ENCODE assay signal across 8 cellular contexts in genomic region chr3:11272913-11273574, GRCh38. TPM values are rescaled to one million over a fixed set of nuclear protein-coding genes. Genes with fewer than 3 reads are reported as not detected.
DNase-seq lines count a peak whose midpoint lies in the region; ATAC-seq and TF ChIP-seq lines count a peak whose summit lies in the region.

No MANE protein-coding gene starts in this region.

- CTCF ChIA-PET in PC-3 (lab: Charles Lee), result interaction anchor here (1.0 to 1.2 kb wide), 2 partner anchors 16 to 36 kb away, joined by 4 to 7 read pairs; no protein-coding TSS in a partner anchor

- no peak overlapping the region for H2BK120ac ChIP-seq in trophoblast cell (ENCODE audit: insufficient read depth, low read length, poor library complexity)

- H3K27ac ChIP-seq in PC-3 (ENCODE audit: low read length) (peak overlapping the region; percentile 54), trophoblast cell (ENCODE audit: low read depth, low read length) (no peak overlapping the region)

- DNase-seq in GM12864 (ENCODE audit: low read depth), result no peak
- DNase-seq in PC-3, result peak; percentile 51
- no peak for DNase-seq in epithelial cell of proximal tubule (ENCODE audit: low read depth)
- DNase-seq in trophoblast cell, result no peak
- DNase-seq in putamen (ENCODE audit: low spot score), result no peak
- no peak for DNase-seq in GM10266 (ENCODE audit: extremely low spot score)
- no peak for DNase-seq in activated CD4-positive, alpha-beta T cell treated with anti-CD3 and anti-CD28 coated beads, Interleukin-2, amount 50 U/mL, for 48 hours
- no peak for DNase-seq in omental fat pad (ENCODE audit: low spot score)

- H2AFZ ChIP-seq in PC-3 (ENCODE audit: low read length), result peak overlapping the region; percentile 82
- no peak overlapping the region for H2AFZ ChIP-seq in trophoblast cell (ENCODE audit: insufficient read depth, low read length, poor library complexity)

- no peak overlapping the region for H2AK5ac ChIP-seq in trophoblast cell (ENCODE audit: low read length)

- peak overlapping the region; percentile 69 for H4K8ac ChIP-seq in trophoblast cell (ENCODE audit: low read depth, low read length)

- H4K91ac ChIP-seq in trophoblast cell (ENCODE audit: low read depth, low read length), result no peak overlapping the region

- H2BK5ac ChIP-seq in trophoblast cell (ENCODE audit: low read depth, low read length, poor library complexity), result no peak overlapping the region

- peaks cover 22% of the 10 kb centered on the region for H3K36me3 ChIP-seq in PC-3 (ENCODE audit: low read depth, low read length)
- no peaks in the 10 kb centered on the region for H3K36me3 ChIP-seq in trophoblast cell (ENCODE audit: control insufficient read depth in 1 of 2, insufficient read depth in 2 of 2, low read length in 2 of 2)

- peaks cover 25% of the 10 kb centered on the region for H3K4me1 ChIP-seq in PC-3 (ENCODE audit: insufficient read depth, low read length)
- H3K4me1 ChIP-seq in trophoblast cell (ENCODE audit: control insufficient read depth in 1 of 2, insufficient read depth in 2 of 2, low read length in 2 of 2), result peaks cover 3 to 8% of the 10 kb centered on the region in 2 experiments

- ATAC-seq in PC-3 (peak; percentile 39), omental fat pad (ENCODE audit: low FRiP score) (no peak)

- POLR2A ChIA-PET in PC-3 (lab: Charles Lee; ENCODE audit: unreplicated experiment), result interaction anchor here (0.6 to 2.7 kb wide), 6 partner anchors 12 to 322 kb away, joined by 3 to 25 read pairs (median 4); no protein-coding TSS in a partner anchor

- H3K4me3 ChIP-seq in GM12864 (ENCODE audit: low read depth, low read length) (peak overlapping the region; percentile 83), PC-3 (ENCODE audit: low read length) (peak overlapping the region; percentile 83), epithelial cell of proximal tubule (ENCODE audit: low read depth, low read length) (peak overlapping the region; percentile 98), trophoblast cell (ENCODE audit: low read depth, low read length) (peak overlapping the region; percentile 90)

- H3K9ac ChIP-seq in PC-3 (ENCODE audit: low read length) (peak overlapping the region; percentile 93), trophoblast cell (ENCODE audit: low read length) (peak overlapping the region; percentile 1)

- H3K4ac ChIP-seq in trophoblast cell (ENCODE audit: low read depth, low read length), result no peak overlapping the region

- no peak overlapping the region for H4K12ac ChIP-seq in trophoblast cell (ENCODE audit: low read depth, low read length)

- H3K4me2 ChIP-seq in PC-3 (ENCODE audit: low read length), result peak overlapping the region; percentile 93
- H3K4me2 ChIP-seq in trophoblast cell (ENCODE audit: low read length), result peak overlapping the region; percentile 70

- BruUV-seq in PC-3 (replicated peaks; lab: Mats Ljungman, UMichigan), result TSS peak; percentile 80

- H3K79me2 ChIP-seq in PC-3 (ENCODE audit: low read length), result peaks cover 54% of the 10 kb centered on the region
- H3K79me2 ChIP-seq in trophoblast cell (ENCODE audit: control insufficient read depth, insufficient read depth, low read length, poor library complexity), result peaks cover 4% of the 10 kb centered on the region

- no peaks in the 10 kb centered on the region for H3F3A ChIP-seq in PC-3 (ENCODE audit: low read length, unreplicated experiment)

- H3K9me2 ChIP-seq in PC-3 (replicated peaks; ENCODE audit: low read length), result no peaks in the 10 kb centered on the region

- H3K9me3 ChIP-seq in PC-3 (ENCODE audit: low read length), result no peaks in the 10 kb centered on the region
- H3K9me3 ChIP-seq in trophoblast cell (ENCODE audit: insufficient read depth, low read depth, low read length), result peaks cover 2% of the 10 kb centered on the region

- 0 out of 2 replicates have a peak, but pooled peaks cover 3% of the 10 kb centered on the region for H4K20me1 ChIP-seq in PC-3 (ENCODE audit: low read length)

- no peak overlapping the region for H3K18ac ChIP-seq in trophoblast cell (ENCODE audit: low read length)

- intact Hi-C loops in PC-3 (cut with micrococcal nuclease), result loop anchor here (1.0 to 2.0 kb wide), 2 partner anchors 16 to 35 kb away; no protein-coding TSS in a partner anchor

- H3K27me3 ChIP-seq in PC-3 (ENCODE audit: low read length) (no peaks in the 10 kb centered on the region), trophoblast cell (ENCODE audit: insufficient read depth, low read length) (no peaks in the 10 kb centered on the region)

- no peak overlapping the region for H3K14ac ChIP-seq in trophoblast cell (ENCODE audit: low read length)

- peaks cover 6% of the 10 kb centered on the region for H3K79me1 ChIP-seq in trophoblast cell (ENCODE audit: low read length)

- no peak overlapping the region for H3K23ac ChIP-seq in trophoblast cell (ENCODE audit: low read length)

- no peak overlapping the region for H2BK12ac ChIP-seq in trophoblast cell (ENCODE audit: low read length)

- WGBS in trophoblast cell (ENCODE audit: extremely low coverage, insufficient coverage, insufficient read length), result no CpG with 5 or more reads among the region's 9 CpGs

- TF ChIP-seq CTCF in GM12864 (IDR thresholded peaks at IDR 0.05; ENCODE audit: low read depth, low read length, missing control alignments) (no peak), PC-3 (conservative IDR thresholded peaks at IDR 0.05; ENCODE audit: low read depth, low read length) (no peak), epithelial cell of proximal tubule (conservative IDR thresholded peaks at IDR 0.05; ENCODE audit: low read depth, low read length) (no peak), GM10266 (IDR thresholded peaks at IDR 0.05; ENCODE audit: control insufficient read depth, insufficient read depth, low read depth, missing control alignments) (no peak), omental fat pad (IDR thresholded peaks at IDR 0.05) (no peak)

RNA-seq across cellular contexts. Expression of gene ATG7, which starts 0.8 kb away (rescaled TPM):
- total RNA-seq in PC-3 (2014; rRNA removed) (33.2 and 36.5 TPM in 2 replicates), epithelial cell of proximal tubule (50.2 and 68.5 TPM in 2 replicates), omental fat pad (10 to 100 TPM; 62.9 to 96.7 (median 76.2) TPM)
- polyA plus RNA-seq in trophoblast cell (2013), result 23.3 and 24.0 TPM in 2 replicates
